16 cellular contexts compared by ENCODE assay signal in the genomic region with DNA sequence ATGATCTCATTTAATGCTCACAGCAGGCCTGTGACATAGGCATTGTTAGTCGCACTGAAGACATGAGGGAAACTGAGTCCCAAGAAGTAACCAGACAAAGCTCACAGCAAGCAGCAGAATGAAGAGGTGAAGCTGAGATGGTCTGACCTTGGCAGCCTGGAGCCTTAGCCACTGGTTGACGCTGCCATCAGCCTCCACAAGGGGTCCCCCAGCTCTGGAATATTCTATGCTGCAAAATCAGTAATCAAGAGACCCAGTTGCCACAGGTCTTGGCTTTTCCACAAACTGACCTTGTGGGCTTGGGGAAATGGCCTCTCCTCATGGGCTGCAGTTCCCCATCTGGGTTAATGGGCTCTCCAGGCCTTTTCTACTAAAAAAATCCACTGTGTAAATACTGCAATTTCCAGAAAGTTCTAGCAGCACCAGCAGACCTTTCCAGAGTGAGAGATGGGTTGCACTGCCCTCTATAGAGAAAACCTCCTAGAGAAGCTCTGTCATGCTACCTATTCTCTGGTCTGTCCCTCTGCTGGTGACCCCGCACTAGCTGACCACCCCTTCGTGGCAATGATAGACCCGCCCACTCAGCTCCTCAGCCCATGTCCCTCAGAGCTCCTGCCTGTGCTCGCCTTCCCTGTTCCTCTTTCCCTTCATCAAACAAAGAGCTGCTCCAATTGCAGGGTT. TPM values are rescaled to one million over a fixed set of nuclear protein-coding genes. Genes with fewer than 3 reads are reported as not detected.
DNase-seq lines count a peak whose midpoint lies in the region; ATAC-seq, FAIRE-seq and TF ChIP-seq lines count a peak whose summit lies in the region.
"Had no signal": no experiment of that assay in that cellular context is flagged by ENCODE, and none has a peak within 500 bp of the region (broad histone marks: within the 10 kb centered on the region; RNA-seq: fewer than 3 reads in every experiment).

No MANE protein-coding gene starts in this region.

- no peaks in the 10 kb centered on the region for H3K79me2 ChIP-seq in MM.1S (ENCODE audit: low read length)

- H3K9me3 Mint-ChIP-seq in chondrocyte (ENCODE audit: low read depth), result no peaks in the 10 kb centered on the region

- no peak for TF ChIP-seq POLR2A in GM12892 (IDR thresholded peaks at IDR 0.05; ENCODE audit: low read depth, low read length)

- no peak overlapping the region for H3K4me3 Mint-ChIP-seq in chondrocyte (ENCODE audit: unreplicated experiment)
- H3K4me3 Mint-ChIP-seq: activated naive CD8-positive, alpha-beta T cell; CD14-positive monocyte had no signal

- no peak overlapping the region for H3K4me2 ChIP-seq in MM.1S (ENCODE audit: low read depth, low read length)

- no peak for ATAC-seq in HG03432 (IDR thresholded peaks at IDR 0.05; ENCODE audit: unreplicated experiment)

- no peak overlapping the region for H2AFZ ChIP-seq in MM.1S (ENCODE audit: low read length)

- H3F3A ChIP-seq in MM.1S (ENCODE audit: insufficient read depth, low read length), result no peaks in the 10 kb centered on the region

- TF ChIP-seq CTCF in MM.1S (IDR thresholded peaks at IDR 0.05; ENCODE audit: low read length) (peak; percentile 57), chondrocyte (IDR thresholded peaks at IDR 0.05) (peak; percentile 23)

- H3K4me1 Mint-ChIP-seq in chondrocyte (ENCODE audit: low read depth), result no peaks in the 10 kb centered on the region
- H3K4me1 Mint-ChIP-seq: CD14-positive monocyte had no signal

- in situ Hi-C loops in HAP-1 (cut with MboI; ENCODE audit: low sequenced_read_pairs), result no loop called here

- H3K36me3 ChIP-seq in MM.1S (replicated peaks; ENCODE audit: insufficient read depth, low read length) (no peaks in the 10 kb centered on the region), HAP-1 (replicated peaks) (no peaks in the 10 kb centered on the region)
- H3K36me3 ChIP-seq: sigmoid colon had no signal

- no peak overlapping the region for H3K9ac ChIP-seq in MM.1S (ENCODE audit: low read length)

- peak; percentile 21 for DNase-seq in AG08395 (ENCODE audit: low spot score)
- no peak for DNase-seq in GM12892 (ENCODE audit: insufficient read length)
- peak; percentile 20 for DNase-seq in MM.1S
- DNase-seq in chondrocyte (ENCODE audit: low spot score), result no peak
- no peak for DNase-seq in caudate nucleus (lab: John Stamatoyannopoulos, UW)
- no peak for DNase-seq in germinal center (ENCODE audit: low spot score)
- DNase-seq in HAP-1 (ENCODE audit: low spot score in 2 of 2), result no peak
- DNase-seq: activated CD4-positive, alpha-beta T cell treated with anti-CD3 and anti-CD28 coated beads for 4 hours; effector CD4-positive, alpha-beta T cell; HCEC 1CT; midbrain; NCI-H1092; sigmoid colon had no signal

- H4K20me1 ChIP-seq in MM.1S (ENCODE audit: insufficient read depth, low read length), result no peaks in the 10 kb centered on the region

- H3K27ac Mint-ChIP-seq in chondrocyte (ENCODE audit: unreplicated experiment), result no peak overlapping the region
- H3K27ac Mint-ChIP-seq: activated naive CD8-positive, alpha-beta T cell had no signal

- H3K4me3 ChIP-seq in MM.1S (ENCODE audit: low read length), result no peak overlapping the region
- no peak overlapping the region for H3K4me3 ChIP-seq in HAP-1
- H3K4me3 ChIP-seq: sigmoid colon had no signal

- H3K9me3 ChIP-seq in MM.1S (replicated peaks; ENCODE audit: insufficient read depth, low read length) (no peaks in the 10 kb centered on the region), HAP-1 (no peaks in the 10 kb centered on the region)
- H3K9me3 ChIP-seq: sigmoid colon had no signal

- peak; percentile 46 for FAIRE-seq in GM12892 (lab: Jason Lieb, UNC)

- no peak overlapping the region for H3K27ac ChIP-seq in MM.1S (ENCODE audit: low read length)
- H3K27ac ChIP-seq in caudate nucleus (ENCODE audit: low read depth, low read length), result no peak overlapping the region
- H3K27ac ChIP-seq: sigmoid colon had no signal

- no peaks in the 10 kb centered on the region for H3K4me1 ChIP-seq in MM.1S (ENCODE audit: low read length)
- no peaks in the 10 kb centered on the region for H3K4me1 ChIP-seq in HAP-1

- H3K9me2 ChIP-seq in MM.1S (replicated peaks; ENCODE audit: insufficient read depth, low read length), result no peaks in the 10 kb centered on the region

- no peaks in the 10 kb centered on the region for H3K36me3 Mint-ChIP-seq in chondrocyte (ENCODE audit: low read depth)
- H3K36me3 Mint-ChIP-seq: activated naive CD8-positive, alpha-beta T cell; CD14-positive monocyte had no signal

- no peaks in the 10 kb centered on the region for H3K27me3 ChIP-seq in MM.1S (replicated peaks; ENCODE audit: insufficient read depth, low read length)
- H3K27me3 ChIP-seq in HAP-1 (ENCODE audit: low read depth), result no peaks in the 10 kb centered on the region

- peaks cover 12% of the 10 kb centered on the region for H3K27me3 Mint-ChIP-seq in chondrocyte (ENCODE audit: low read depth)

RNA-seq across cellular contexts. Expression of a gene that starts 22.6 kb away (rescaled TPM):
- polyA plus RNA-seq in GM12892 (2012; ENCODE audit: missing spikeins), result 0.61 TPM
- total RNA-seq in chondrocyte, result not detected in 3 replicates
- polyA plus RNA-seq: CD14-positive monocyte had no signal

Comparison
In these comparisons a context has a peak if more than half of its experiments do, and no peak if none do; other contexts are left out.
1. DNase-seq: peak in AG08395 (single experiment) and MM.1S (single experiment); none in GM12892 (single experiment), chondrocyte (single experiment), caudate nucleus (0 of 61), germinal center (single experiment) and HAP-1 (0 of 2).